In the genomic region with DNA sequence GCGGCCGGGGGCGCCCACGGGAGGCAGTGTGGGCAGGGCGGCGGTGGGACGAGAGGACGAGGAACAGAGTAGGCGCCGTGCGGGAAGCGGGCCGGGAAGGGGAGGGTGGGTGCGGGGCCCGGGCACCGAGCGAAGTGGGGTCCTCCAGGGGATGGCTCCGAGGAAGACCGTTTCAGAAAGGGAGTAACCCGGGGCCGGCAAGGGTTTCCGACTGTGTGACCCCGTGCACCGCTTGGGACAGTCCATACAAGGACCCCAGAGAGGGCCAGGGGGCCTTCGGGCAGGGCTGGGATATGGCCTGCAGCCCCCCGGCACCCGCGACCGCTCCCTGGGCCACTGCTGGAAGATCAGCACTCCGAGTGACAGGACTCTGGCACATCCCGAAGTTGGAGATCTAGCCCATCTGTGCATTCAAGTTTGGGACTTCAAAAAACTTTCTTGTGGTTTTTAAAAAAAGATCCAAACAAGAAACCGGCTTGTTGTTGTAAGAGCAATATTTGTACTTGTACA, we compare ENCODE assay signal across 8 cellular contexts. TPM values are rescaled to one million over a fixed set of nuclear protein-coding genes. Genes with fewer than 3 reads are reported as not detected.
A peak's percentile ranks its signal among the peaks of the same experiment; 100 is the strongest.
DNase-seq lines count a peak whose midpoint lies in the region; ATAC-seq and TF ChIP-seq lines count a peak whose summit lies in the region.

No MANE protein-coding gene starts in this region.

- peak; percentile 2 for ATAC-seq in activated CD8-positive, alpha-beta memory T cell treated with anti-CD3 and anti-CD28 coated beads, Interleukin-2, amount 10 ng/mL, durations not matched to agents 7 days and 5 days

- CTCF ChIA-PET in activated CD8-positive, alpha-beta memory T cell treated with anti-CD3 and anti-CD28 coated beads, Interleukin-2, amount 10 ng/mL, durations not matched to agents 7 days and 5 days (lab: Charles Lee) = interaction anchor here (0.7 to 1.3 kb wide), 3 partner anchors 11 to 222 kb away, joined by 3 to 7 read pairs (median 3); no protein-coding TSS in a partner anchor

- WGBS in prostate gland = 3% methylated on average over 23 of the region's 32 CpGs

- peaks cover 26% of the 10 kb centered on the region for H3K27me3 Mint-ChIP-seq in activated CD8-positive, alpha-beta memory T cell treated with anti-CD3 and anti-CD28 coated beads, Interleukin-2, amount 10 ng/mL, durations not matched to agents 7 days and 5 days
- H3K27me3 Mint-ChIP-seq in glutamatergic neuron (ENCODE audit: unreplicated experiment) = no peaks in the 10 kb centered on the region

- no peaks in the 10 kb centered on the region for H3K36me3 Mint-ChIP-seq in activated CD8-positive, alpha-beta memory T cell treated with anti-CD3 and anti-CD28 coated beads, Interleukin-2, amount 10 ng/mL, durations not matched to agents 7 days and 5 days
- no peaks in the 10 kb centered on the region for H3K36me3 Mint-ChIP-seq in glutamatergic neuron (ENCODE audit: unreplicated experiment)

- no peaks in the 10 kb centered on the region for H3K9me3 ChIP-seq in prostate gland

- no peaks in the 10 kb centered on the region for H3K36me3 ChIP-seq in prostate gland

- H3K27ac ChIP-seq in prostate gland = peak overlapping the region; percentile 89 to 91

- TF ChIP-seq POLR2A in prostate gland (IDR thresholded peaks at IDR 0.05) = no peak

- peak overlapping the region; percentile 93 to 95 for H3K4me3 ChIP-seq in prostate gland

- peak overlapping the region; percentile 38 for H3K4me3 Mint-ChIP-seq in activated CD8-positive, alpha-beta memory T cell treated with anti-CD3 and anti-CD28 coated beads, Interleukin-2, amount 10 ng/mL, durations not matched to agents 7 days and 5 days
- H3K4me3 Mint-ChIP-seq in glutamatergic neuron (ENCODE audit: unreplicated experiment) = peak overlapping the region; percentile 88

- TF ChIP-seq CTCF in glutamatergic neuron (IDR thresholded peaks at IDR 0.05; ENCODE audit: partially characterized antibody, unreplicated experiment) (no peak), prostate gland (IDR thresholded peaks at IDR 0.05) (no peak)

- peaks cover 11% of the 10 kb centered on the region for H3K4me1 Mint-ChIP-seq in activated CD8-positive, alpha-beta memory T cell treated with anti-CD3 and anti-CD28 coated beads, Interleukin-2, amount 10 ng/mL, durations not matched to agents 7 days and 5 days
- H3K4me1 Mint-ChIP-seq in glutamatergic neuron (ENCODE audit: low read depth, unreplicated experiment) = peaks cover 7% of the 10 kb centered on the region

- intact Hi-C loops in prostate gland (cut with DNase I) = loop anchor here (5.0 kb wide), 2 partner anchors 45 to 125 kb away; no protein-coding TSS in a partner anchor

- DNase-seq in stimulated activated CD4-positive, alpha-beta T cell treated with anti-CD3 and anti-CD28 coated beads, TNF-alpha, amount 100 ng/mL, for 4 hours (ENCODE audit: low read depth in 3 of 3) = peak in 2 of 3 experiments; percentile 8 to 9
- DNase-seq in stimulated activated CD4-positive, alpha-beta T cell treated with anti-CD3 and anti-CD28 coated beads, Interleukin-15, amount 100 ng/mL, for 24 hours = no peak
- no peak for DNase-seq in activated CD8-positive, alpha-beta memory T cell treated with anti-CD3 and anti-CD28 coated beads, Interleukin-2, amount 10 ng/mL, durations not matched to agents 7 days and 5 days
- peak; percentile 47 for DNase-seq in glutamatergic neuron
- peak; percentile 31 for DNase-seq in prostate gland (ENCODE audit: low spot score)
- DNase-seq in NCI-H187 (lab: John Stamatoyannopoulos, UW) = no peak
- no peak for DNase-seq in DMS114 treated with DMSO at 0.1 percent for 48 hours (lab: John Stamatoyannopoulos, UW; ENCODE audit: unreplicated experiment)
- DNase-seq in NCI-H524 treated with DMSO at 0.1 percent for 48 hours (lab: John Stamatoyannopoulos, UW) = no peak

- H3K4me1 ChIP-seq in prostate gland (replicated peaks) = no peaks in the 10 kb centered on the region

- no peaks in the 10 kb centered on the region for H3K27me3 ChIP-seq in prostate gland (replicated peaks; ENCODE audit: insufficient read depth)

- no peak overlapping the region for H3K27ac Mint-ChIP-seq in activated CD8-positive, alpha-beta memory T cell treated with anti-CD3 and anti-CD28 coated beads, Interleukin-2, amount 10 ng/mL, durations not matched to agents 7 days and 5 days
- no peak overlapping the region for H3K27ac Mint-ChIP-seq in glutamatergic neuron (ENCODE audit: unreplicated experiment)

- no peaks in the 10 kb centered on the region for H3K9me3 Mint-ChIP-seq in activated CD8-positive, alpha-beta memory T cell treated with anti-CD3 and anti-CD28 coated beads, Interleukin-2, amount 10 ng/mL, durations not matched to agents 7 days and 5 days (ENCODE audit: low read depth)
- peaks cover 1% of the 10 kb centered on the region for H3K9me3 Mint-ChIP-seq in glutamatergic neuron (ENCODE audit: unreplicated experiment)

RNA-seq across cellular contexts. Expression of a gene that starts 0.4 kb away (rescaled TPM):
- not detected for total RNA-seq in activated CD8-positive, alpha-beta memory T cell treated with anti-CD3 and anti-CD28 coated beads, Interleukin-2, amount 10 ng/mL, durations not matched to agents 7 days and 5 days
- 142 TPM for total RNA-seq in glutamatergic neuron (ENCODE audit: unreplicated experiment)
- 10 to 100 TPM; 41.9 to 50.0 TPM for total RNA-seq in prostate gland

Comparison
In these comparisons a context has a peak if more than half of its experiments do, and no peak if none do; other contexts are left out.
1. DNase-seq: peak in stimulated activated CD4-positive, alpha-beta T cell treated with anti-CD3 and anti-CD28 coated beads, TNF-alpha, amount 100 ng/mL, for 4 hours (2 of 3), glutamatergic neuron (single experiment) and prostate gland (single experiment); none in stimulated activated CD4-positive, alpha-beta T cell treated with anti-CD3 and anti-CD28 coated beads, Interleukin-15, amount 100 ng/mL, for 24 hours (single experiment), activated CD8-positive, alpha-beta memory T cell treated with anti-CD3 and anti-CD28 coated beads, Interleukin-2, amount 10 ng/mL, durations not matched to agents 7 days and 5 days (single experiment), NCI-H187 (0 of 2), DMS114 treated with DMSO at 0.1 percent for 48 hours (single experiment) and NCI-H524 treated with DMSO at 0.1 percent for 48 hours (single experiment).
2. RNA of a gene that starts 0.4 kb away (total RNA-seq): 142 TPM in glutamatergic neuron (single experiment) and 41.9 to 50.0 TPM in prostate gland; not detected in activated CD8-positive, alpha-beta memory T cell treated with anti-CD3 and anti-CD28 coated beads, Interleukin-2, amount 10 ng/mL, durations not matched to agents 7 days and 5 days; every median in the first group is over 10 times any median in the second.